Comparison of ENCODE assay signal across 16 cellular contexts in genomic region chr14:57066463-57066862, GRCh38.
"Had no signal": no experiment of that assay in that cellular context is flagged by ENCODE, and none has a peak within 500 bp of the region (broad histone marks: within the 10 kb centered on the region; RNA-seq: fewer than 3 reads in every experiment).

No MANE protein-coding gene starts in this region.

- H3K27ac ChIP-seq: dorsolateral prefrontal cortex, heart left ventricle, parathyroid adenoma, psoas muscle, testis, tibial nerve, upper lobe of right lung, vagina had no signal

- H3K79me2 ChIP-seq: parathyroid adenoma had no signal

- H3K4me1 ChIP-seq: heart left ventricle, parathyroid adenoma, psoas muscle, testis, tibial nerve, upper lobe of right lung, vagina had no signal

- DNase-seq: cortex of kidney; effector CD8-positive, alpha-beta T cell; left ventricle myocardium superior had no signal

- H3K36me3 ChIP-seq: heart left ventricle, tibial nerve, upper lobe of right lung, vagina had no signal

- H3K9ac ChIP-seq: parathyroid adenoma had no signal

- H3K4me3 ChIP-seq: dorsolateral prefrontal cortex, heart left ventricle, lung, psoas muscle, testis, tibial nerve, upper lobe of right lung, vagina had no signal

- H3K9me3 ChIP-seq: heart left ventricle, psoas muscle, testis, tibial nerve, upper lobe of right lung, vagina had no signal

- ATAC-seq: esophagus mucosa; heart left ventricle; left ventricle myocardium superior; naive thymus-derived CD4-positive, alpha-beta T cell had no signal

- H2AFZ ChIP-seq: parathyroid adenoma had no signal

- FAIRE-seq: frontal cortex, islet of Langerhans had no signal

- H3K27me3 ChIP-seq: testis, tibial nerve, vagina had no signal
